Comparison of ENCODE assay signal across 8 cellular contexts in the genomic region with DNA sequence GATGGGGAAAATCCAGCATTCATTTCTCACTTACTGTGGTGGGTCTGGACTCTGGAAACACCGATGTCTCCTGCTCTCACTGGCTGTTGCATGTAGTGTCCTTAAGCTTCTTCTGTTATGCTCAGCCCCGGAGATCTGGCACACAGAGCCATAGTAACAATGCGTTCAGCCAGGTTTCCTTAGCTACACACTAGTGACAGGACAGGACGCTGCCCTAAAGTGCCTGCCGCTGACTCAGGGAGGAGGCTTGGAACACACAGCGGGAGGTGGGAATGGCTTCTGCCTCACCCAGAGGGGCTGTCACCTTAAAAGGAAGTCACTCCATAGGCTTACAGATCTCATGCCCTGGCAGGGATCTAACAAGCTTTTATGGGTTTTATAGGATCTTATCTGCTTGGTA.
DNase-seq lines count a peak whose midpoint lies in the region; ATAC-seq and TF ChIP-seq lines count a peak whose summit lies in the region.

No MANE protein-coding gene starts in this region.

- no peak overlapping the region for H3K27ac ChIP-seq in upper lobe of right lung

- H3K27ac Mint-ChIP-seq in activated T-cell treated with anti-CD3 and anti-CD28 coated beads, Interleukin-2, amount 50 U/mL, for 24 hours, result no peak overlapping the region
- H3K27ac Mint-ChIP-seq in activated naive CD8-positive, alpha-beta T cell treated with anti-CD3 and anti-CD28 coated beads, Interleukin-2, amount 50 U/mL, for 24 hours, result no peak overlapping the region

- H3K36me3 ChIP-seq in upper lobe of right lung, result no peaks in the 10 kb centered on the region

- H3K4me3 Mint-ChIP-seq in activated T-cell treated with anti-CD3 and anti-CD28 coated beads, Interleukin-2, amount 50 U/mL, for 24 hours, result no peak overlapping the region
- H3K4me3 Mint-ChIP-seq in activated naive CD8-positive, alpha-beta T cell treated with anti-CD3 and anti-CD28 coated beads, Interleukin-2, amount 50 U/mL, for 24 hours, result no peak overlapping the region

- H3K36me3 Mint-ChIP-seq in activated T-cell treated with anti-CD3 and anti-CD28 coated beads, Interleukin-2, amount 50 U/mL, for 24 hours (ENCODE audit: low read depth), result no peaks in the 10 kb centered on the region
- H3K36me3 Mint-ChIP-seq in activated naive CD8-positive, alpha-beta T cell treated with anti-CD3 and anti-CD28 coated beads, Interleukin-2, amount 50 U/mL, for 24 hours (ENCODE audit: low read depth), result no peaks in the 10 kb centered on the region

- H3K4me1 Mint-ChIP-seq in activated T-cell treated with anti-CD3 and anti-CD28 coated beads, Interleukin-2, amount 50 U/mL, for 24 hours (ENCODE audit: low read depth), result no peaks in the 10 kb centered on the region
- H3K4me1 Mint-ChIP-seq in activated naive CD8-positive, alpha-beta T cell treated with anti-CD3 and anti-CD28 coated beads, Interleukin-2, amount 50 U/mL, for 24 hours, result no peaks in the 10 kb centered on the region

- peak; percentile 72 for DNase-seq in DMS53 (lab: John Stamatoyannopoulos, UW)
- DNase-seq in DMS53 treated with DMSO at 0.1 percent for 48 hours (lab: John Stamatoyannopoulos, UW; ENCODE audit: unreplicated experiment), result no peak
- peak; percentile 8 for DNase-seq in brain pericyte (ENCODE audit: low read depth, low spot score)
- peak; percentile 27 for DNase-seq in inferior parietal cortex (ENCODE audit: extremely low spot score)
- DNase-seq in upper lobe of right lung, result no peak
- no peak for DNase-seq in stimulated activated CD4-positive, alpha-beta T cell treated with anti-CD3 and anti-CD28 coated beads, Interleukin-1b, Interleukin-23, amount 100 ng/mL, for 48 hours
- no peak for DNase-seq in activated T-cell treated with anti-CD3 and anti-CD28 coated beads, Interleukin-2, amount 50 U/mL, for 24 hours
- DNase-seq in activated naive CD8-positive, alpha-beta T cell treated with anti-CD3 and anti-CD28 coated beads, Interleukin-2, amount 50 U/mL, for 24 hours, result no peak

- no peak overlapping the region for H3K4me3 ChIP-seq in upper lobe of right lung

- no peaks in the 10 kb centered on the region for H3K9me3 Mint-ChIP-seq in activated T-cell treated with anti-CD3 and anti-CD28 coated beads, Interleukin-2, amount 50 U/mL, for 24 hours
- H3K9me3 Mint-ChIP-seq in activated naive CD8-positive, alpha-beta T cell treated with anti-CD3 and anti-CD28 coated beads, Interleukin-2, amount 50 U/mL, for 24 hours, result no peaks in the 10 kb centered on the region

- no peak for TF ChIP-seq CTCF in upper lobe of right lung (IDR thresholded peaks at IDR 0.05)

- H3K27me3 Mint-ChIP-seq in activated T-cell treated with anti-CD3 and anti-CD28 coated beads, Interleukin-2, amount 50 U/mL, for 24 hours, result no peaks in the 10 kb centered on the region
- H3K27me3 Mint-ChIP-seq in activated naive CD8-positive, alpha-beta T cell treated with anti-CD3 and anti-CD28 coated beads, Interleukin-2, amount 50 U/mL, for 24 hours, result no peaks in the 10 kb centered on the region

- no peaks in the 10 kb centered on the region for H3K9me3 ChIP-seq in upper lobe of right lung

- H3K4me1 ChIP-seq in upper lobe of right lung, result no peaks in the 10 kb centered on the region

- peak; percentile 80 for ATAC-seq in upper lobe of right lung
- ATAC-seq in activated naive CD8-positive, alpha-beta T cell treated with anti-CD3 and anti-CD28 coated beads, Interleukin-2, amount 50 U/mL, for 24 hours, result no peak

- no peaks in the 10 kb centered on the region for H3K27me3 ChIP-seq in upper lobe of right lung

- intact Hi-C loops in upper lobe of right lung (cut with DNase I), result no loop called here

Comparison
In these comparisons a context has a peak if more than half of its experiments do, and no peak if none do; other contexts are left out.
1. DNase-seq: peak in DMS53 (single experiment), brain pericyte (single experiment) and inferior parietal cortex (single experiment); none in DMS53 treated with DMSO at 0.1 percent for 48 hours (single experiment), upper lobe of right lung (single experiment), stimulated activated CD4-positive, alpha-beta T cell treated with anti-CD3 and anti-CD28 coated beads, Interleukin-1b, Interleukin-23, amount 100 ng/mL, for 48 hours (single experiment), activated T-cell treated with anti-CD3 and anti-CD28 coated beads, Interleukin-2, amount 50 U/mL, for 24 hours (single experiment) and activated naive CD8-positive, alpha-beta T cell treated with anti-CD3 and anti-CD28 coated beads, Interleukin-2, amount 50 U/mL, for 24 hours (single experiment).